In the genomic region with DNA sequence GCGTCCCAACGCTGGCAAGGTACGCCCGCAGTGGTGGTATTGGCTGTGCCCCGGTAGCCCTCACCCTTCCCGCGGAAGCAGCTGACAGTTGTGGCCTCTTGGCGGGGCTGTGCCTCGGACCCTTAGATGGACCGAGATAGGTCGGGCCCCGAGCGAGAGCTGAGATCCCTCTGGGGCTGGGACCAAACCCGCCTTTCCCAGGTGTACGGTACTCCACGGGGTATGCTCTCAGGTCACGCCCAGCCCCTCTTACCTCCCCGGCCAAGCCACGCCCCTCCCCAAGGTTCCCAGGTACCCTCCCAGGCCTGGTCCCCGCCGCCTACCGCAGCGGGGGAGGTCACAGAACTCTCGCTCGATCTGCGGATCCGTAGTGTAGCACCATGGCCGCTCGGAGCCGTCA, we compare ENCODE assay signal across 7 cellular contexts. TPM values are rescaled to one million over a fixed set of nuclear protein-coding genes. Genes with fewer than 3 reads are reported as not detected.
DNase-seq lines count a peak whose midpoint lies in the region; ATAC-seq and TF ChIP-seq lines count a peak whose summit lies in the region.
"Not testable (repeated sequence)": the region's sequence is repeated elsewhere in the genome, so short reads cannot be mapped to it uniquely, and the experiment has no call there.

No MANE protein-coding gene starts in this region.

- H3K4me3 ChIP-seq in HUES6 (ENCODE audit: low read depth, low read length) (peak overlapping the region; percentile 76), astrocyte of the cerebellum (ENCODE audit: low read depth, low read length) (peak overlapping the region; percentile 26), iPS-20b (ENCODE audit: low read length) (peak overlapping the region; percentile 74)

- not testable (repeated sequence) for H3K36me3 Mint-ChIP-seq in naive thymus-derived CD8-positive, alpha-beta T cell

- POLR2A ChIA-PET in naive thymus-derived CD8-positive, alpha-beta T cell (lab: Charles Lee), result not testable (repeated sequence)

- not testable (repeated sequence) for H3K27ac ChIP-seq in HUES6 (ENCODE audit: low read depth, low read length); iPS-20b (ENCODE audit: low read length)

- not testable (repeated sequence) for H3K9me3 Mint-ChIP-seq in naive thymus-derived CD8-positive, alpha-beta T cell

- peaks cover 12 to 41% (median 36%) of the 10 kb centered on the region in 4 donors for H3K4me1 Mint-ChIP-seq in naive thymus-derived CD8-positive, alpha-beta T cell

- peak; percentile 38 for ATAC-seq in esophagus mucosa
- ATAC-seq in naive thymus-derived CD8-positive, alpha-beta T cell, result peak; percentile 48 to 51

- H3K4me3 Mint-ChIP-seq in naive thymus-derived CD8-positive, alpha-beta T cell, result peak overlapping the region; percentile 54 to 98 (median 74)

- H3K36me3 ChIP-seq in HUES6 (ENCODE audit: control insufficient read depth, insufficient read depth, low read length) (peaks cover 32% of the 10 kb centered on the region), iPS-20b (ENCODE audit: insufficient read depth, low read depth, low read length) (peaks cover 32% of the 10 kb centered on the region)

- H3K27me3 Mint-ChIP-seq in naive thymus-derived CD8-positive, alpha-beta T cell, result not testable (repeated sequence)

- not testable (repeated sequence) for H3K4me1 ChIP-seq in HUES6 (ENCODE audit: control insufficient read depth, insufficient read depth, low read length); iPS-20b (ENCODE audit: insufficient read depth, low read length)

- not testable (repeated sequence) for H3K27me3 ChIP-seq in HUES6 (ENCODE audit: control insufficient read depth, insufficient read depth, low read length); iPS-20b (ENCODE audit: insufficient read depth, low read length)

- peak overlapping the region in 3 of 10 donors; percentile 20 to 48 (median 33) for H3K27ac Mint-ChIP-seq in naive thymus-derived CD8-positive, alpha-beta T cell

- in situ Hi-C loops in astrocyte of the cerebellum (cut with HindIII; ENCODE audit: low sequenced_read_pairs), result not testable (repeated sequence)

- peak; percentile 27 to 28 for DNase-seq in activated CD4-positive, alpha-beta T cell treated with anti-CD3 and anti-CD28 coated beads, Interleukin-2, amount 50 U/mL, for 4 hours
- DNase-seq in astrocyte of the cerebellum (ENCODE audit: low read depth), result not testable (repeated sequence)
- peak in 7 of 10 donors; percentile 19 to 52 (median 37) for DNase-seq in naive thymus-derived CD8-positive, alpha-beta T cell
- DNase-seq in stimulated activated CD4-positive, alpha-beta T cell treated with anti-CD3 and anti-CD28 coated beads, Interleukin-15, amount 100 ng/mL, for 24 hours, result peak; percentile 49

- not testable (repeated sequence) for H3K9ac ChIP-seq in HUES6 (ENCODE audit: low read length)
- peak overlapping the region; percentile 79; the same call in 1 of the 2 replicates for H3K9ac ChIP-seq in iPS-20b (ENCODE audit: low read depth, low read length)

- TF ChIP-seq CTCF in astrocyte of the cerebellum (IDR thresholded peaks at IDR 0.05; ENCODE audit: low read depth, low read length, missing control alignments), result not testable (repeated sequence)

- H3K9me3 ChIP-seq in HUES6 (ENCODE audit: control insufficient read depth, insufficient read depth, low read depth, low read length); iPS-20b (ENCODE audit: insufficient read depth, low read depth, low read length): not testable (repeated sequence)

RNA-seq across cellular contexts. Expression of a gene that starts 2.9 kb away (rescaled TPM):
- 7.6 TPM for total RNA-seq in esophagus mucosa
- 10 to 100 TPM; 13.3 to 13.7 TPM for total RNA-seq in naive thymus-derived CD8-positive, alpha-beta T cell
- polyA plus RNA-seq in naive thymus-derived CD8-positive, alpha-beta T cell, result 1 to 10 TPM in 1 of 3 donors, under 1 TPM in 2; 0.29 to 1.1 (median 0.74) TPM

RNA-seq across cellular contexts. Expression of a gene that starts 3.0 kb away (rescaled TPM):
- total RNA-seq in esophagus mucosa, result 19.4 TPM
- total RNA-seq in naive thymus-derived CD8-positive, alpha-beta T cell, result 10 to 100 TPM; 66.4 to 70.0 TPM
- polyA plus RNA-seq in naive thymus-derived CD8-positive, alpha-beta T cell, result 10 to 100 TPM in 2 of 3 donors, 1 to 10 TPM in 1; 8.8 to 20.4 (median 10.5) TPM

RNA-seq across cellular contexts. Expression of a gene that starts 12.2 kb away (rescaled TPM):
- 103 TPM for total RNA-seq in esophagus mucosa
- total RNA-seq in naive thymus-derived CD8-positive, alpha-beta T cell, result 100 to 1,000 TPM; 137 to 139 TPM
- polyA plus RNA-seq in naive thymus-derived CD8-positive, alpha-beta T cell, result 100 to 1,000 TPM; 105 to 131 (median 114) TPM

RNA-seq across cellular contexts. Expression of a gene that starts 33.1 kb away (rescaled TPM):
- not detected for total RNA-seq in esophagus mucosa
- total RNA-seq in naive thymus-derived CD8-positive, alpha-beta T cell, result 1 to 10 TPM; 1.0 to 1.1 TPM
- 1 to 10 TPM; 1.2 to 1.5 (median 1.2) TPM for polyA plus RNA-seq in naive thymus-derived CD8-positive, alpha-beta T cell

RNA-seq across cellular contexts. Expression of a gene that starts 37.4 kb away (rescaled TPM):
- total RNA-seq in esophagus mucosa, result 22.5 TPM
- 10 to 100 TPM; 21.6 to 22.2 TPM for total RNA-seq in naive thymus-derived CD8-positive, alpha-beta T cell
- polyA plus RNA-seq in naive thymus-derived CD8-positive, alpha-beta T cell, result 10 to 100 TPM in 2 of 3 donors, 1 to 10 TPM in 1; 7.5 to 14.8 (median 12.3) TPM

Comparison
In these comparisons a context has a peak if more than half of its experiments do, and no peak if none do; other contexts are left out.
1. H3K4me3 ChIP-seq: peak in every context shown above with its lines; median percentile 76 in HUES6; 74 in iPS-20b; 26 in astrocyte of the cerebellum.